Comparison of ENCODE assay signal across 1 cellular context in the genomic region with DNA sequence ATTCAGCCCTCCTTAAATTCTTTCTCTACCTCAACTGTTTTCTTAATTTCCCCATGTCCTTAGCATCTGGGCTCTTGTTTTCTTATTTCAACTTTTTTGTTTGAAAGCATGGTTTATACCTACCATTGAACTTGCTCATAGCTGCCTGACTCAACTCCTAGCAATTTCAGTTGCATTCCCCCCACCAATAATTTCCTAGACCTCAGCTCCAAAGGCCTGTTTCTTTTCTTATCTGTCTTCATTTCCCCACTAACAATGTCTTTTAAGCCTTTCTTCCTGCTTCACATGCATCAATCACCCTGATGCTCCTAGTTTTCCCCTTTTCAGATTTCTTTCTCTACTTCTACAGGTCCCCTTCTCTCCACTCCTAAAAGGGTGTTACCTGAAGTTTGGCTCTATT.
A peak's percentile ranks its signal among the peaks of the same experiment; 100 is the strongest.
TF ChIP-seq lines count a peak whose summit lies in the region.

No MANE protein-coding gene starts in this region.

TF ChIP-seq in SK-N-SH, 30 proteins besides CTCF, POLR2A, EP300 and RAD21 (continued from another document):
- TF ChIP-seq, protein P1, sequence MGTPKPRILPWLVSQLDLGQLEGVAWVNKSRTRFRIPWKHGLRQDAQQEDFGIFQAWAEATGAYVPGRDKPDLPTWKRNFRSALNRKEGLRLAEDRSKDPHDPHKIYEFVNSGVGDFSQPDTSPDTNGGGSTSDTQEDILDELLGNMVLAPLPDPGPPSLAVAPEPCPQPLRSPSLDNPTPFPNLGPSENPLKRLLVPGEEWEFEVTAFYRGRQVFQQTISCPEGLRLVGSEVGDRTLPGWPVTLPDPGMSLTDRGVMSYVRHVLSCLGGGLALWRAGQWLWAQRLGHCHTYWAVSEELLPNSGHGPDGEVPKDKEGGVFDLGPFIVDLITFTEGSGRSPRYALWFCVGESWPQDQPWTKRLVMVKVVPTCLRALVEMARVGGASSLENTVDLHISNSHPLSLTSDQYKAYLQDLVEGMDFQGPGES (IDR thresholded peaks at IDR 0.05; ENCODE audit: low read depth, low read length): no peak
- TF ChIP-seq MEF2A (IDR thresholded peaks at IDR 0.05; ENCODE audit: borderline replicate concordance, low read depth) (no peak), YY1 (IDR thresholded peaks at IDR 0.05; ENCODE audit: low read depth) (no peak), TCF12 (IDR thresholded peaks at IDR 0.05) (peak; percentile 68), TEAD4 (IDR thresholded peaks at IDR 0.05; ENCODE audit: borderline replicate concordance, insufficient read depth) (0 out of 2 replicates have a peak, but pooled peaks have one; percentile 14), NFIC (IDR thresholded peaks at IDR 0.05; ENCODE audit: borderline replicate concordance) (no peak), FOXJ3 (CRISPR knock-in tag; IDR thresholded peaks at IDR 0.05) (no peak), CHD2 (IDR thresholded peaks at IDR 0.05; ENCODE audit: low read length, partially characterized antibody) (no peak), POLR2AphosphoS5 (IDR thresholded peaks at IDR 0.05; ENCODE audit: low read depth, low read length) (no peak), GATA2 (CRISPR knock-in tag; IDR thresholded peaks at IDR 0.05) (no peak), MXI1 (IDR thresholded peaks at IDR 0.05; ENCODE audit: low read depth, low read length) (no peak), RFX5 (IDR thresholded peaks at IDR 0.05; ENCODE audit: low read length) (no peak), SIN3A (IDR thresholded peaks at IDR 0.05; ENCODE audit: borderline replicate concordance, low read depth, low read length) (no peak), EZH2phosphoT487 (IDR thresholded peaks at IDR 0.05; ENCODE audit: borderline replicate concordance, low read depth) (no peak)
- TF ChIP-seq, protein P2, sequence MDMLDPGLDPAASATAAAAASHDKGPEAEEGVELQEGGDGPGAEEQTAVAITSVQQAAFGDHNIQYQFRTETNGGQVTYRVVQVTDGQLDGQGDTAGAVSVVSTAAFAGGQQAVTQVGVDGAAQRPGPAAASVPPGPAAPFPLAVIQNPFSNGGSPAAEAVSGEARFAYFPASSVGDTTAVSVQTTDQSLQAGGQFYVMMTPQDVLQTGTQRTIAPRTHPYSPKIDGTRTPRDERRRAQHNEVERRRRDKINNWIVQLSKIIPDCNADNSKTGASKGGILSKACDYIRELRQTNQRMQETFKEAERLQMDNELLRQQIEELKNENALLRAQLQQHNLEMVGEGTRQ (IDR thresholded peaks at IDR 0.05; ENCODE audit: borderline replicate concordance, low read depth, low read length): no peak
- TF ChIP-seq, protein P3, sequence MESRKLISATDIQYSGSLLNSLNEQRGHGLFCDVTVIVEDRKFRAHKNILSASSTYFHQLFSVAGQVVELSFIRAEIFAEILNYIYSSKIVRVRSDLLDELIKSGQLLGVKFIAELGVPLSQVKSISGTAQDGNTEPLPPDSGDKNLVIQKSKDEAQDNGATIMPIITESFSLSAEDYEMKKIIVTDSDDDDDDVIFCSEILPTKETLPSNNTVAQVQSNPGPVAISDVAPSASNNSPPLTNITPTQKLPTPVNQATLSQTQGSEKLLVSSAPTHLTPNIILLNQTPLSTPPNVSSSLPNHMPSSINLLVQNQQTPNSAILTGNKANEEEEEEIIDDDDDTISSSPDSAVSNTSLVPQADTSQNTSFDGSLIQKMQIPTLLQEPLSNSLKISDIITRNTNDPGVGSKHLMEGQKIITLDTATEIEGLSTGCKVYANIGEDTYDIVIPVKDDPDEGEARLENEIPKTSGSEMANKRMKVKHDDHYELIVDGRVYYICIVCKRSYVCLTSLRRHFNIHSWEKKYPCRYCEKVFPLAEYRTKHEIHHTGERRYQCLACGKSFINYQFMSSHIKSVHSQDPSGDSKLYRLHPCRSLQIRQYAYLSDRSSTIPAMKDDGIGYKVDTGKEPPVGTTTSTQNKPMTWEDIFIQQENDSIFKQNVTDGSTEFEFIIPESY (IDR thresholded peaks at IDR 0.05; ENCODE audit: borderline replicate concordance, low read depth): no peak
